17 cellular contexts compared by ENCODE assay signal in genomic region chr6:143969077-143969476, GRCh38. TPM values are rescaled to one million over a fixed set of nuclear protein-coding genes. Genes with fewer than 3 reads are reported as not detected.
DNase-seq lines count a peak whose midpoint lies in the region; ATAC-seq, FAIRE-seq and TF ChIP-seq lines count a peak whose summit lies in the region.
"Had no signal": no experiment of that assay in that cellular context is flagged by ENCODE, and none has a peak within 500 bp of the region (broad histone marks: within the 10 kb centered on the region; RNA-seq: fewer than 3 reads in every experiment).

No MANE protein-coding gene starts in this region.

- TF ChIP-seq CTCF in GM23338 (conservative IDR thresholded peaks at IDR 0.05; ENCODE audit: low read depth in 2 of 2) (no peak), K562 (IDR thresholded peaks at IDR 0.05 in 2 of 3, conservative IDR thresholded peaks at IDR 0.05 in 1 of 3; ENCODE audit: insufficient read depth in 2 of 3, low read depth in 1 of 3, low read length in 3 of 3) (no peak), neural progenitor cell (IDR thresholded peaks at IDR 0.05) (no peak)

- no peaks in the 10 kb centered on the region; the same call in 1 of the 2 replicates for H3K9me3 ChIP-seq in NT2/D1 (ENCODE audit: insufficient read depth, low read length)
- H3K9me3 ChIP-seq in K562 (replicated peaks; ENCODE audit: control insufficient read depth, insufficient read depth, low read depth, low read length), result no peaks in the 10 kb centered on the region
- no peaks in the 10 kb centered on the region for H3K9me3 ChIP-seq in neural progenitor cell (ENCODE audit: low read depth)
- H3K9me3 ChIP-seq: Caco-2 had no signal

- peak; percentile 86 for DNase-seq in GM23338 (ENCODE audit: low spot score)
- peak; percentile 25 for DNase-seq in NT2/D1 (ENCODE audit: low read depth, low spot score)
- DNase-seq in K562 (ENCODE audit: extremely low read depth in 1 of 4, low spot score in 3 of 4), result peak in 1 of 4 experiments; percentile 32
- peak; percentile 45 for DNase-seq in neural progenitor cell (ENCODE audit: low spot score)
- no peak for DNase-seq in activated CD4-positive, alpha-beta T cell treated with anti-CD3 and anti-CD28 coated beads for 48 hours
- DNase-seq in AML-193 (lab: John Stamatoyannopoulos, UW), result no peak
- DNase-seq: Caco-2, Kasumi-1, NCI-H1930, NCI-H510A, NCI-H774, Right ventricle myocardium superior, T-cell had no signal

- H3K4me1 Mint-ChIP-seq in GM23338 (peaks cover 58% of the 10 kb centered on the region), neural progenitor cell (peaks cover 65% of the 10 kb centered on the region)
- H3K4me1 Mint-ChIP-seq: T-cell had no signal

- H3K27ac Mint-ChIP-seq in GM23338, result no peak overlapping the region
- peak overlapping the region; percentile 89 for H3K27ac Mint-ChIP-seq in neural progenitor cell
- H3K27ac Mint-ChIP-seq: T-cell had no signal

- no peaks in the 10 kb centered on the region for H3K36me3 ChIP-seq in GM23338 (ENCODE audit: insufficient read depth)
- no peaks in the 10 kb centered on the region for H3K36me3 ChIP-seq in NT2/D1 (ENCODE audit: insufficient read depth, insufficient read length, low read length)
- peaks cover 9% of the 10 kb centered on the region; the same call in 2 of the 3 replicates for H3K36me3 ChIP-seq in K562 (ENCODE audit: control insufficient read depth, insufficient read depth, low read length)
- H3K36me3 ChIP-seq in neural progenitor cell, result no peaks in the 10 kb centered on the region

- in situ Hi-C loops in K562 (cut with MboI), result no loop called here

- no peaks in the 10 kb centered on the region for H3K9me2 ChIP-seq in GM23338 (ENCODE audit: insufficient read depth)

- no peaks in the 10 kb centered on the region for H3K36me3 Mint-ChIP-seq in GM23338 (ENCODE audit: low read depth)
- peaks cover 19% of the 10 kb centered on the region for H3K36me3 Mint-ChIP-seq in neural progenitor cell

- H3K27me3 ChIP-seq in GM23338 (ENCODE audit: insufficient read depth) (peaks cover 96% of the 10 kb centered on the region), NT2/D1 (ENCODE audit: insufficient read depth, insufficient read length) (peaks cover 83% of the 10 kb centered on the region), K562 (ENCODE audit: control insufficient read depth in 2 of 2, insufficient read depth in 2 of 2, low read length in 2 of 2) (no peaks in the 10 kb centered on the region), neural progenitor cell (peaks cover 87% of the 10 kb centered on the region)

- ATAC-seq in GM23338, result peak; percentile 12
- no peak for ATAC-seq in K562
- no peak for ATAC-seq in HG03196 (IDR thresholded peaks at IDR 0.05; ENCODE audit: unreplicated experiment)
- ATAC-seq: HepG2, Panc1, T-cell had no signal

- H3K27ac ChIP-seq in GM23338 (ENCODE audit: low read depth), result no peak overlapping the region
- no peak overlapping the region for H3K27ac ChIP-seq in K562 (ENCODE audit: extremely low read depth, low read depth, low read length)
- no peak overlapping the region for H3K27ac ChIP-seq in neural progenitor cell
- H3K27ac ChIP-seq: SK-N-MC had no signal

- peaks cover 98% of the 10 kb centered on the region for H3K27me3 Mint-ChIP-seq in GM23338 (ENCODE audit: insufficient read depth, low read depth, poor library complexity)
- no peaks in the 10 kb centered on the region for H3K27me3 Mint-ChIP-seq in neural progenitor cell (ENCODE audit: insufficient read depth, low read depth)
- H3K27me3 Mint-ChIP-seq: T-cell had no signal

- H3K4me1 ChIP-seq in GM23338 (ENCODE audit: insufficient read depth) (peaks cover 55% of the 10 kb centered on the region), NT2/D1 (ENCODE audit: insufficient read depth, insufficient read length) (peaks cover 3% of the 10 kb centered on the region), K562 (replicated peaks in 1 of 2; ENCODE audit: control insufficient read depth in 2 of 2, insufficient read depth in 2 of 2, low read length in 2 of 2) (peaks cover 0 to 30% of the 10 kb centered on the region in 2 experiments; a peak in 4 of 5 replicates), neural progenitor cell (peaks cover 94% of the 10 kb centered on the region)

- H3K4me2 ChIP-seq in GM23338 (no peak overlapping the region), K562 (ENCODE audit: insufficient read depth, low read length) (no peak overlapping the region), neural progenitor cell (peak overlapping the region; percentile 23)

- POLR2A ChIA-PET in K562 (lab: Yijun Ruan, JAX), result interaction anchor here (0.8 kb wide), 1 partner anchor 511 kb away, joined by 3 read pairs; no protein-coding TSS in a partner anchor

- H3K4me3 Mint-ChIP-seq in GM23338 (no peak overlapping the region), neural progenitor cell (no peak overlapping the region)
- H3K4me3 Mint-ChIP-seq: T-cell had no signal

- no peak for TF ChIP-seq EP300 in K562 (IDR thresholded peaks at IDR 0.05; ENCODE audit: low read length)

- no peak for TF ChIP-seq POLR2A in K562 (conservative IDR thresholded peaks at IDR 0.05)

- H3K9me1 ChIP-seq in K562 (ENCODE audit: control insufficient read depth, insufficient read depth, low read length), result no peaks in the 10 kb centered on the region

- BruUV-seq in K562 (replicated peaks; lab: Mats Ljungman, UMichigan), result no TSS peak

- H2AFZ ChIP-seq in GM23338 (no peak overlapping the region), K562 (ENCODE audit: low read depth, low read length) (0 out of 2 replicates have a peak overlapping the region, but pooled peaks have one; percentile 19), neural progenitor cell (replicated peaks) (no peak overlapping the region)

- H3K79me2 ChIP-seq in GM23338 (replicated peaks; ENCODE audit: insufficient read depth) (no peaks in the 10 kb centered on the region), K562 (ENCODE audit: control insufficient read depth, insufficient read depth, low read length) (no peaks in the 10 kb centered on the region), neural progenitor cell (ENCODE audit: low read depth) (no peaks in the 10 kb centered on the region)

- TF ChIP-seq RAD21 in K562 (CRISPR knock-in tag; conservative IDR thresholded peaks at IDR 0.05 in 1 of 2, IDR thresholded peaks at IDR 0.05 in 1 of 2), result no peak

- whole genome bisulfite sequencing in K562 (ENCODE audit: insufficient coverage, low coverage, missing lambda C conversion rate), result 7% methylated on average over 2 of the region's 2 CpGs

- H3F3A ChIP-seq in GM23338 (replicated peaks; ENCODE audit: low read depth) (0 out of 2 replicates have a peak, but pooled peaks cover 3% of the 10 kb centered on the region), neural progenitor cell (ENCODE audit: low read depth) (peaks cover 49% of the 10 kb centered on the region)

- CTCF ChIA-PET in K562 (lab: Yijun Ruan, JAX; ENCODE audit: low intra/inter-chr PET ratio), result no interaction called here

- H3K9ac ChIP-seq in NT2/D1 (ENCODE audit: insufficient read length, low read depth), result no peak overlapping the region
- no peak overlapping the region for H3K9ac ChIP-seq in K562 (ENCODE audit: insufficient read depth in 1 of 2, low read depth in 2 of 2, low read length in 2 of 2)
- no peak overlapping the region for H3K9ac ChIP-seq in neural progenitor cell

- FAIRE-seq in K562 (lab: Jason Lieb, UNC), result no peak
- FAIRE-seq: HepG2 had no signal

- H3K9me3 Mint-ChIP-seq in GM23338 (no peaks in the 10 kb centered on the region), neural progenitor cell (no peaks in the 10 kb centered on the region)
- H3K9me3 Mint-ChIP-seq: T-cell had no signal

- intact Hi-C loops in K562 (cut with micrococcal nuclease), result no loop called here

- H4K20me1 ChIP-seq in GM23338 (replicated peaks; ENCODE audit: insufficient read depth) (peaks cover 5% of the 10 kb centered on the region; the same call in 1 of the 2 replicates), K562 (replicated peaks; ENCODE audit: control insufficient read depth, insufficient read depth, low read length) (no peaks in the 10 kb centered on the region), neural progenitor cell (ENCODE audit: low read depth) (peaks cover 6% of the 10 kb centered on the region)

- H3K4me3 ChIP-seq in GM23338 (no peak overlapping the region), NT2/D1 (ENCODE audit: insufficient read length, low read depth) (no peak overlapping the region), K562 (no peak overlapping the region), neural progenitor cell (no peak overlapping the region)
- H3K4me3 ChIP-seq: SK-N-MC had no signal

TF ChIP-seq in GM23338, 12 proteins besides CTCF, POLR2A, EP300 and RAD21:
- TF ChIP-seq POLR2AphosphoS5 (IDR thresholded peaks at IDR 0.05; ENCODE audit: low read depth) (peak; percentile 67), NANOG (IDR thresholded peaks at IDR 0.05; ENCODE audit: borderline replicate concordance) (peak; percentile 26; the same call in 1 of the 2 replicates), ZNF331 (CRISPR knock-in tag; IDR thresholded peaks at IDR 0.05; ENCODE audit: low read depth) (no peak)
TF ChIP-seq in GM23338: peak in this region for 2.

TF ChIP-seq in K562, 482 proteins besides CTCF, POLR2A, EP300 and RAD21 (continues in another document):
- TF ChIP-seq ZZZ3 (IDR thresholded peaks at IDR 0.05) (no peak), TCF7 (IDR thresholded peaks at IDR 0.05; ENCODE audit: borderline replicate concordance) (no peak), ZNF445 (CRISPR knock-in tag; IDR thresholded peaks at IDR 0.05; ENCODE audit: low read depth) (no peak), CBFA2T2 (conservative IDR thresholded peaks at IDR 0.05) (0 out of 2 replicates have a peak, but pooled peaks have one; percentile 31), ZNF57 (CRISPR knock-in tag; IDR thresholded peaks at IDR 0.05) (no peak)

RNA-seq across cellular contexts. Expression of gene PLAGL1, which starts 39.0 kb away (rescaled TPM):
- 0.66 and 0.90 TPM in 2 replicates for total RNA-seq in GM23338 (2014; rRNA removed; shearing (Covaris generic))
- polyA plus RNA-seq in GM23338 (2016; fragmentation: Nextera tagmentation; extraction: Ambion mirVana), result 1.4 and 1.7 TPM in 2 replicates
- total RNA-seq in K562 (2011; cell fraction: chromatin; rRNA removed; ENCODE audit: low replicate concordance), result 37.8 and 55.0 TPM in 2 replicates
- 16.5 and 17.4 TPM in 2 replicates for total RNA-seq in K562 (2011; cell fraction: nucleolus; rRNA removed)
- total RNA-seq in K562 (2011; cell fraction: nucleoplasm; rRNA removed), result 44.0 and 76.9 TPM in 2 replicates
- total RNA-seq in K562 (2014; rRNA removed), result 11.7 and 14.8 TPM in 2 replicates
- total RNA-seq in K562 (2014; rRNA removed; fragmentation: Illumina TruSeq; extraction: Trizol), result 11.0 and 11.5 TPM in 2 replicates
- 13.2 and 15.1 TPM in 2 replicates for total RNA-seq in K562 (2015; rRNA removed; fragmentation: Illumina TruSeq; extraction: Trizol)
- 26.2 and 27.0 TPM in 2 replicates for total RNA-seq in K562 (2021)
- 18.9 and 53.9 TPM in 2 replicates for polyA plus RNA-seq in K562 (2011; rRNA removed)
- 11.7 and 22.0 TPM in 2 replicates for polyA plus RNA-seq in K562 (2011; cell fraction: cytosol; rRNA removed)
- 111 and 133 TPM in 2 replicates for polyA plus RNA-seq in K562 (2011; cell fraction: nucleus; rRNA removed)
- 30.7 and 36.6 TPM in 2 replicates for polyA plus RNA-seq in K562 (2012)
- polyA plus RNA-seq in K562 (2014; fragmentation: Illumina TruSeq; extraction: Trizol), result 27.4 and 29.6 TPM in 2 replicates
- polyA plus RNA-seq in K562 (2014; fragmentation: Nextera tagmentation; extraction: Ambion mirVana), result 1 to 10 TPM; 4.9 to 5.9 TPM
- 18.7 and 19.6 TPM in 2 replicates for polyA plus RNA-seq in K562 (2014; rRNA removed)
- polyA minus RNA-seq in K562 (2011; rRNA and poly(A)+ RNA removed), result 20.9 and 39.9 TPM in 2 replicates
- polyA minus RNA-seq in K562 (2011; cell fraction: cytosol; rRNA and poly(A)+ RNA removed), result 6.9 and 18.7 TPM in 2 replicates
- polyA minus RNA-seq in K562 (2011; cell fraction: nucleus; rRNA and poly(A)+ RNA removed), result 32.3 and 88.7 TPM in 2 replicates
- 5.1 and 5.6 TPM in 2 replicates for total RNA-seq in neural progenitor cell (ENCODE audit: low replicate concordance)

Comparison
In these comparisons a context has a peak if more than half of its experiments do, and no peak if none do; other contexts are left out.
1. DNase-seq: peak in GM23338 (single experiment), NT2/D1 (single experiment) and neural progenitor cell (single experiment); none in activated CD4-positive, alpha-beta T cell treated with anti-CD3 and anti-CD28 coated beads for 48 hours (single experiment) and AML-193 (0 of 2).